In the genomic region with DNA sequence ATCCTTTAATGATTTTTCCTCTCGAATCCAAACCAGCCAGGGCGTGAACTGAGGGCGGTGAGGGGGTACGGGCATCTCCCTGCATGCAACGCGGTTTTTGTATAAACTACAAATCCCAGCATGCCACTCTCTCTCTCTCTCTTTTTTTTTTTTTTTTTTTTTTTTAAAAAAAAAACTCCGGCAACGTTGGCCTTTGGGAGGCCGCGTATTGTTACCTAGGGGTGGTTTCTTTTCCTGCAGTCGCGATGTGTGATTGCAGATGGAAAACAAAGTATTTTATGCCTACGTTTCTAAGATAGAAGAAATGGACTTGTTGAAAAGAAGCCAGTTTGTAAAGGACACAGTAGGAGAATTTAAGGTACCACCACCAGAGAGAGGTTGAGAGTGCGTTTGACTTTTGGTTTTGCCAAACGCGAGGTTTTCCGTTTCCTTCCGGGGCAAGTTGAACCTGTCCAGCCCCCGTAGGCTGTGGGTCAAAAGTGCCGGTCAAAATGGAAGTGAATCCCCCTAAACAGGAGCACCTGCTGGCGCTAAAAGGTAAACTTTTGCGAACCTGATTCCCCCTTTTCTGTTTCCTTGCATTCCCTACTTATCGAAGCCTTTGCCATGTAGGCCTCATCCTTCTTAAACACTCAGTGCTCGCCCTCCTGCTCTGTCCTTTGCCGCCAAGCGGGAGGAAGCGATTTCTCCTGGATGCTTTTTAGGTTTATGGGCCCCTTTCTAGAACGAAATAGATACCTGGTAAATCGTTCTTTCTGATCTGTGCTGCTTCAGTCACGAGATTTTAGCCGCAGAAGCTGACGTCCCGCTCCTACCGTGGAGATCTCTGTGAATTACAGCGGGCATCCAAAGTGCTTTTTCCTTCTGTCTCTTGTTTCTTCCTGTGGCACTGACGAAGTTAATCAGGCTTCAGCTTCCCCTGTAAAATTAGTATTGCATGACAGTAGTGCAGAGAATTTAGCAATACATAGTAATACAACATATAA, we compare ENCODE assay signal across 1 cellular context.
TF ChIP-seq lines count a peak whose summit lies in the region.

A gene with protein sequence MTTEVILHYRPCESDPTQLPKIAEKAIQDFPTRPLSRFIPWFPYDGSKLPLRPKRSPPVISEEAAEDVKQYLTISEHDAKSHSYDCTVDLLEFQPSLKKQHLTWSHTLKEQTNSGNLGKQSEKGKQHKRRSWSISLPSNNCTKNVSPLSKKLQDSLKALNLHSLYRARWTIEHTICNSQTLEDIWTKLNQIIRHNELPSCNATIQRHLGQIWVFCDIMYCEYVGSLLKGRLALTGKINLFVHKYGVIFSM (plus strand): TSS at position 458 of the 986 bp plus-strand sequence. CDS start 4,561 bp downstream, outside the sequence.
A gene with protein sequence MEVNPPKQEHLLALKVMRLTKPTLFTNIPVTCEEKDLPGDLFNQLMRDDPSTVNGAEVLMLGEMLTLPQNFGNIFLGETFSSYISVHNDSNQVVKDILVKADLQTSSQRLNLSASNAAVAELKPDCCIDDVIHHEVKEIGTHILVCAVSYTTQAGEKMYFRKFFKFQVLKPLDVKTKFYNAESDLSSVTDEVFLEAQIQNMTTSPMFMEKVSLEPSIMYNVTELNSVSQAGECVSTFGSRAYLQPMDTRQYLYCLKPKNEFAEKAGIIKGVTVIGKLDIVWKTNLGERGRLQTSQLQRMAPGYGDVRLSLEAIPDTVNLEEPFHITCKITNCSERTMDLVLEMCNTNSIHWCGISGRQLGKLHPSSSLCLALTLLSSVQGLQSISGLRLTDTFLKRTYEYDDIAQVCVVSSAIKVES (plus strand): TSS at position 458 of the 986 bp plus-strand sequence. CDS start 34 bp downstream, at position 492.

TF ChIP-seq in IMR-90, 13 proteins besides CTCF, POLR2A, EP300 and RAD21:
- TF ChIP-seq RCOR1 (IDR thresholded peaks at IDR 0.05; ENCODE audit: insufficient replicate concordance, low read length): peak; percentile 8
- TF ChIP-seq MAZ (IDR thresholded peaks at IDR 0.05; ENCODE audit: borderline replicate concordance, low read depth, low read length): peak; percentile 45; the same call in 1 of the 2 replicates
- TF ChIP-seq, protein P1, sequence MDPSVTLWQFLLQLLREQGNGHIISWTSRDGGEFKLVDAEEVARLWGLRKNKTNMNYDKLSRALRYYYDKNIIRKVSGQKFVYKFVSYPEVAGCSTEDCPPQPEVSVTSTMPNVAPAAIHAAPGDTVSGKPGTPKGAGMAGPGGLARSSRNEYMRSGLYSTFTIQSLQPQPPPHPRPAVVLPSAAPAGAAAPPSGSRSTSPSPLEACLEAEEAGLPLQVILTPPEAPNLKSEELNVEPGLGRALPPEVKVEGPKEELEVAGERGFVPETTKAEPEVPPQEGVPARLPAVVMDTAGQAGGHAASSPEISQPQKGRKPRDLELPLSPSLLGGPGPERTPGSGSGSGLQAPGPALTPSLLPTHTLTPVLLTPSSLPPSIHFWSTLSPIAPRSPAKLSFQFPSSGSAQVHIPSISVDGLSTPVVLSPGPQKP (IDR thresholded peaks at IDR 0.05; ENCODE audit: borderline replicate concordance, low read depth, low read length): no peak
